8 cellular contexts compared by ENCODE assay signal in the genomic region with DNA sequence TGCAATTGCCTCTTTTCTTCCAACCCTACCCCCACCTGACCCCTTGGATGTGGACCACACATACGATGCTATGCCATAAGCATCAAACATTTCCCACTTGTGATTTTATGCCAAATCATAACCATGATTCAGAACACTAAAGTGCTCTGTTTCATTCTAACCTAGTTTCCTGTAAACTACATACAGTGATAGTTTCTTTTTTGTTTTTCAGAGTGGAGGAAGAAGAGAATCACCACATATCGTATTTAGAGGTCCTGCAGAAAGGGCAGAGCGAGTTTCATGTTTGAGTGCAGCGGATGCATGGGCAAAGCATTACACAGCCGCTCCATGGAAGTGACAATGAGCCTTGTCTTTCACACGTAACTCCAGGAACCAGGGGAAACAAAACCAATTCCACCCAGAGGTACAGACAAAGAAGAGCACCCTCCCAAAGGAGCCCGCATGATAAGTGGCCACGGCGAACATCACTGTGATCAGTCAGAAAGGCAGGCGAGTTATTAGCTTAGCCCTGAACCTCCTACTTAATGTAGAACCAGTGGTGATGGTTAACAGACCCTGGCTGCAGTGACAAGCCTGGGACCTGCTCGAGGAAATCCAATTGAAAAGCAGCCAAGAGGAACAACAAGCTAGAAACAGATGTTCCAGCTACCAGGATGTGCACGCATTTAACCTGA.
DNase-seq lines count a peak whose midpoint lies in the region; ATAC-seq and TF ChIP-seq lines count a peak whose summit lies in the region.

No MANE protein-coding gene starts in this region.

- no peak overlapping the region for H3K4me3 ChIP-seq in fibroblast of mammary gland (ENCODE audit: control insufficient read depth, low read depth, low read length)

- DNase-seq in fibroblast of mammary gland (ENCODE audit: low read depth): peak; percentile 63
- no peak for DNase-seq in kidney glomerular epithelial cell (lab: John Stamatoyannopoulos, UW)
- DNase-seq in effector CD8-positive, alpha-beta T cell (lab: John Stamatoyannopoulos, UW): no peak
- no peak for DNase-seq in hippocampal formation (lab: John Stamatoyannopoulos, UW)
- no peak for DNase-seq in NCI-H1105 (lab: John Stamatoyannopoulos, UW)

- peak; percentile 79 for ATAC-seq in GM18502 (IDR thresholded peaks at IDR 0.05; ENCODE audit: poor library complexity, unreplicated experiment)
- peak; percentile 84 for ATAC-seq in GM21390 (IDR thresholded peaks at IDR 0.05; ENCODE audit: unreplicated experiment)
- peak; percentile 81 for ATAC-seq in HG03571 (IDR thresholded peaks at IDR 0.05; ENCODE audit: unreplicated experiment)

- no peak for TF ChIP-seq CTCF in fibroblast of mammary gland (conservative IDR thresholded peaks at IDR 0.05; ENCODE audit: control insufficient read depth, insufficient read depth, low read depth, low read length)
